1 cellular context compared by ENCODE assay signal in the genomic region with DNA sequence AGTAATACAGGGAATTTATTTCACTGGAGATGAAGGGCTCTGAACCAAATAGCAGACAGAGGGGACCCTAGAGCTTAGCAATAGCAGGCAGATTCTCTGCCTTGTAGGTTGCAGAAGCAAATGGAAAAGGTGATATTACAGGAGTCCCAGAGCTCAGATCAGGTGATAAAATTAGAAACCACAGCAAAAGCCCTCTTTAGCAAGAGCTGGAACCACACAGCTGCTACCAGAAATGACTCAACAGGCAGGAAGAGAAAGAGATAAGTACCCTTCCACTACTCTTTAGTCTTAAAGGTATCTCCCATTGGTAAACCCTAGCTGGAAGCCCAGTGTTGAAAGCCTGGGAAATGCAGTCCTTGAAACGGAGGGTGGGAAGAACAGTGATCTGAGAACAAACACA.
TF ChIP-seq lines count a peak whose summit lies in the region.

No MANE protein-coding gene starts in this region.

TF ChIP-seq in GM12878, 131 proteins besides CTCF, POLR2A, EP300 and RAD21 (continued from another document and continues in another):
- TF ChIP-seq, protein P1, sequence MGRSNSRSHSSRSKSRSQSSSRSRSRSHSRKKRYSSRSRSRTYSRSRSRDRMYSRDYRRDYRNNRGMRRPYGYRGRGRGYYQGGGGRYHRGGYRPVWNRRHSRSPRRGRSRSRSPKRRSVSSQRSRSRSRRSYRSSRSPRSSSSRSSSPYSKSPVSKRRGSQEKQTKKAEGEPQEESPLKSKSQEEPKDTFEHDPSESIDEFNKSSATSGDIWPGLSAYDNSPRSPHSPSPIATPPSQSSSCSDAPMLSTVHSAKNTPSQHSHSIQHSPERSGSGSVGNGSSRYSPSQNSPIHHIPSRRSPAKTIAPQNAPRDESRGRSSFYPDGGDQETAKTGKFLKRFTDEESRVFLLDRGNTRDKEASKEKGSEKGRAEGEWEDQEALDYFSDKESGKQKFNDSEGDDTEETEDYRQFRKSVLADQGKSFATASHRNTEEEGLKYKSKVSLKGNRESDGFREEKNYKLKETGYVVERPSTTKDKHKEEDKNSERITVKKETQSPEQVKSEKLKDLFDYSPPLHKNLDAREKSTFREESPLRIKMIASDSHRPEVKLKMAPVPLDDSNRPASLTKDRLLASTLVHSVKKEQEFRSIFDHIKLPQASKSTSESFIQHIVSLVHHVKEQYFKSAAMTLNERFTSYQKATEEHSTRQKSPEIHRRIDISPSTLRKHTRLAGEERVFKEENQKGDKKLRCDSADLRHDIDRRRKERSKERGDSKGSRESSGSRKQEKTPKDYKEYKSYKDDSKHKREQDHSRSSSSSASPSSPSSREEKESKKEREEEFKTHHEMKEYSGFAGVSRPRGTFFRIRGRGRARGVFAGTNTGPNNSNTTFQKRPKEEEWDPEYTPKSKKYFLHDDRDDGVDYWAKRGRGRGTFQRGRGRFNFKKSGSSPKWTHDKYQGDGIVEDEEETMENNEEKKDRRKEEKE (IDR thresholded peaks at IDR 0.05) = no peak
- TF ChIP-seq SREBF1 (IDR thresholded peaks at IDR 0.05; ENCODE audit: low read length) = no peak
- TF ChIP-seq STAT1 (conservative IDR thresholded peaks at IDR 0.05) = no peak
- TF ChIP-seq NBN (IDR thresholded peaks at IDR 0.05) = no peak
- no peak for TF ChIP-seq RBBP5 (conservative IDR thresholded peaks at IDR 0.05)
- no peak for TF ChIP-seq CREB1 (IDR thresholded peaks at IDR 0.05; ENCODE audit: low read depth)
- peak; percentile 81 for TF ChIP-seq NFIC (IDR thresholded peaks at IDR 0.05; ENCODE audit: low read depth, low read length)
- TF ChIP-seq TCF7 (IDR thresholded peaks at IDR 0.05; ENCODE audit: borderline replicate concordance) = peak; percentile 67; the same call in 1 of the 2 replicates
- TF ChIP-seq MYC (IDR thresholded peaks at IDR 0.05; ENCODE audit: insufficient read depth, insufficient read length, insufficient replicate concordance, low read length, severe bottlenecking) = no peak
- peak; percentile 96 for TF ChIP-seq RUNX3 (IDR thresholded peaks at IDR 0.05; ENCODE audit: low read length)
- no peak for TF ChIP-seq RB1 (IDR thresholded peaks at IDR 0.05; ENCODE audit: borderline replicate concordance)
- TF ChIP-seq MYB (IDR thresholded peaks at IDR 0.05; ENCODE audit: borderline replicate concordance, low read depth, low read length) = no peak
- no peak for TF ChIP-seq SRF (IDR thresholded peaks at IDR 0.05; ENCODE audit: low read depth in 2 of 2, low read length in 2 of 2)
- TF ChIP-seq PAX5 (IDR thresholded peaks at IDR 0.05; ENCODE audit: borderline replicate concordance, low read depth, low read length) = 0 out of 2 replicates have a peak, but pooled peaks have one; percentile 39
- no peak for TF ChIP-seq TARDBP (IDR thresholded peaks at IDR 0.05; ENCODE audit: borderline replicate concordance)
- peak; percentile 32 to 55; a peak in 2 of 4 replicates for TF ChIP-seq IKZF2 (IDR thresholded peaks at IDR 0.05)
- no peak for TF ChIP-seq PAX8 (IDR thresholded peaks at IDR 0.05)
- TF ChIP-seq CREM (IDR thresholded peaks at IDR 0.05; ENCODE audit: low read depth) = peak; percentile 50; the same call in 1 of the 2 replicates
- no peak for TF ChIP-seq ATF7 (IDR thresholded peaks at IDR 0.05; ENCODE audit: low read depth)
- TF ChIP-seq NFYA (IDR thresholded peaks at IDR 0.05; ENCODE audit: borderline replicate concordance, low read depth, low read length) = no peak
- no peak for TF ChIP-seq RFX5 (IDR thresholded peaks at IDR 0.05; ENCODE audit: low read depth, low read length)
- no peak for TF ChIP-seq MTA3 (IDR thresholded peaks at IDR 0.05; ENCODE audit: borderline replicate concordance, low read length)
- TF ChIP-seq, protein P2, sequence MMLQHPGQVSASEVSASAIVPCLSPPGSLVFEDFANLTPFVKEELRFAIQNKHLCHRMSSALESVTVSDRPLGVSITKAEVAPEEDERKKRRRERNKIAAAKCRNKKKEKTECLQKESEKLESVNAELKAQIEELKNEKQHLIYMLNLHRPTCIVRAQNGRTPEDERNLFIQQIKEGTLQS (IDR thresholded peaks at IDR 0.05; ENCODE audit: borderline replicate concordance, extremely low read depth, low read depth, low read length) = no peak
- TF ChIP-seq, protein P3, sequence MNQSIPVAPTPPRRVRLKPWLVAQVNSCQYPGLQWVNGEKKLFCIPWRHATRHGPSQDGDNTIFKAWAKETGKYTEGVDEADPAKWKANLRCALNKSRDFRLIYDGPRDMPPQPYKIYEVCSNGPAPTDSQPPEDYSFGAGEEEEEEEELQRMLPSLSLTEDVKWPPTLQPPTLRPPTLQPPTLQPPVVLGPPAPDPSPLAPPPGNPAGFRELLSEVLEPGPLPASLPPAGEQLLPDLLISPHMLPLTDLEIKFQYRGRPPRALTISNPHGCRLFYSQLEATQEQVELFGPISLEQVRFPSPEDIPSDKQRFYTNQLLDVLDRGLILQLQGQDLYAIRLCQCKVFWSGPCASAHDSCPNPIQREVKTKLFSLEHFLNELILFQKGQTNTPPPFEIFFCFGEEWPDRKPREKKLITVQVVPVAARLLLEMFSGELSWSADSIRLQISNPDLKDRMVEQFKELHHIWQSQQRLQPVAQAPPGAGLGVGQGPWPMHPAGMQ (IDR thresholded peaks at IDR 0.05; ENCODE audit: borderline replicate concordance) = no peak
- peak in 1 of 2 experiments; percentile 61; a peak in 1 of 4 replicates for TF ChIP-seq ETV6 (conservative IDR thresholded peaks at IDR 0.05 in 1 of 2, IDR thresholded peaks at IDR 0.05 in 1 of 2; ENCODE audit: borderline replicate concordance in 1 of 2, low read depth in 1 of 2)
- TF ChIP-seq WRNIP1 (IDR thresholded peaks at IDR 0.05; ENCODE audit: borderline replicate concordance, low read depth, low read length) = no peak
- no peak for TF ChIP-seq NR2C2 (IDR thresholded peaks at IDR 0.05; ENCODE audit: borderline replicate concordance, control insufficient read depth, insufficient read length, low read depth)
- TF ChIP-seq TBL1XR1 (IDR thresholded peaks at IDR 0.05; ENCODE audit: low read depth, low read length) = no peak
- 0 out of 2 replicates have a peak, but pooled peaks have one; percentile 12 for TF ChIP-seq IKZF1 (conservative IDR thresholded peaks at IDR 0.05)
- TF ChIP-seq, protein P4, sequence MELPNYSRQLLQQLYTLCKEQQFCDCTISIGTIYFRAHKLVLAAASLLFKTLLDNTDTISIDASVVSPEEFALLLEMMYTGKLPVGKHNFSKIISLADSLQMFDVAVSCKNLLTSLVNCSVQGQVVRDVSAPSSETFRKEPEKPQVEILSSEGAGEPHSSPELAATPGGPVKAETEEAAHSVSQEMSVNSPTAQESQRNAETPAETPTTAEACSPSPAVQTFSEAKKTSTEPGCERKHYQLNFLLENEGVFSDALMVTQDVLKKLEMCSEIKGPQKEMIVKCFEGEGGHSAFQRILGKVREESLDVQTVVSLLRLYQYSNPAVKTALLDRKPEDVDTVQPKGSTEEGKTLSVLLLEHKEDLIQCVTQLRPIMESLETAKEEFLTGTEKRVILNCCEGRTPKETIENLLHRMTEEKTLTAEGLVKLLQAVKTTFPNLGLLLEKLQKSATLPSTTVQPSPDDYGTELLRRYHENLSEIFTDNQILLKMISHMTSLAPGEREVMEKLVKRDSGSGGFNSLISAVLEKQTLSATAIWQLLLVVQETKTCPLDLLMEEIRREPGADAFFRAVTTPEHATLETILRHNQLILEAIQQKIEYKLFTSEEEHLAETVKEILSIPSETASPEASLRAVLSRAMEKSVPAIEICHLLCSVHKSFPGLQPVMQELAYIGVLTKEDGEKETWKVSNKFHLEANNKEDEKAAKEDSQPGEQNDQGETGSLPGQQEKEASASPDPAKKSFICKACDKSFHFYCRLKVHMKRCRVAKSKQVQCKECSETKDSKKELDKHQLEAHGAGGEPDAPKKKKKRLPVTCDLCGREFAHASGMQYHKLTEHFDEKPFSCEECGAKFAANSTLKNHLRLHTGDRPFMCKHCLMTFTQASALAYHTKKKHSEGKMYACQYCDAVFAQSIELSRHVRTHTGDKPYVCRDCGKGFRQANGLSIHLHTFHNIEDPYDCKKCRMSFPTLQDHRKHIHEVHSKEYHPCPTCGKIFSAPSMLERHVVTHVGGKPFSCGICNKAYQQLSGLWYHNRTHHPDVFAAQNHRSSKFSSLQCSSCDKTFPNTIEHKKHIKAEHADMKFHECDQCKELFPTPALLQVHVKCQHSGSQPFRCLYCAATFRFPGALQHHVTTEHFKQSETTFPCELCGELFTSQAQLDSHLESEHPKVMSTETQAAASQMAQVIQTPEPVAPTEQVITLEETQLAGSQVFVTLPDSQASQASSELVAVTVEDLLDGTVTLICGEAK (IDR thresholded peaks at IDR 0.05; ENCODE audit: borderline replicate concordance) = no peak
- no peak for TF ChIP-seq RELA (IDR thresholded peaks at IDR 0.05; ENCODE audit: borderline replicate concordance, partially characterized antibody)
- TF ChIP-seq JUNB (IDR thresholded peaks at IDR 0.05) = peak; percentile 91
- TF ChIP-seq SREBF2 (IDR thresholded peaks at IDR 0.05; ENCODE audit: low read length) = no peak
- TF ChIP-seq, protein P5, sequence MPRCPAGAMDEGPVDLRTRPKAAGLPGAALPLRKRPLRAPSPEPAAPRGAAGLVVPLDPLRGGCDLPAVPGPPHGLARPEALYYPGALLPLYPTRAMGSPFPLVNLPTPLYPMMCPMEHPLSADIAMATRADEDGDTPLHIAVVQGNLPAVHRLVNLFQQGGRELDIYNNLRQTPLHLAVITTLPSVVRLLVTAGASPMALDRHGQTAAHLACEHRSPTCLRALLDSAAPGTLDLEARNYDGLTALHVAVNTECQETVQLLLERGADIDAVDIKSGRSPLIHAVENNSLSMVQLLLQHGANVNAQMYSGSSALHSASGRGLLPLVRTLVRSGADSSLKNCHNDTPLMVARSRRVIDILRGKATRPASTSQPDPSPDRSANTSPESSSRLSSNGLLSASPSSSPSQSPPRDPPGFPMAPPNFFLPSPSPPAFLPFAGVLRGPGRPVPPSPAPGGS (IDR thresholded peaks at IDR 0.05; ENCODE audit: borderline replicate concordance, insufficient read depth, low read depth, low read length, poor library complexity, severe bottlenecking) = peak; percentile 51
- TF ChIP-seq NFXL1 (IDR thresholded peaks at IDR 0.05; ENCODE audit: borderline replicate concordance) = no peak
- TF ChIP-seq, protein P6, sequence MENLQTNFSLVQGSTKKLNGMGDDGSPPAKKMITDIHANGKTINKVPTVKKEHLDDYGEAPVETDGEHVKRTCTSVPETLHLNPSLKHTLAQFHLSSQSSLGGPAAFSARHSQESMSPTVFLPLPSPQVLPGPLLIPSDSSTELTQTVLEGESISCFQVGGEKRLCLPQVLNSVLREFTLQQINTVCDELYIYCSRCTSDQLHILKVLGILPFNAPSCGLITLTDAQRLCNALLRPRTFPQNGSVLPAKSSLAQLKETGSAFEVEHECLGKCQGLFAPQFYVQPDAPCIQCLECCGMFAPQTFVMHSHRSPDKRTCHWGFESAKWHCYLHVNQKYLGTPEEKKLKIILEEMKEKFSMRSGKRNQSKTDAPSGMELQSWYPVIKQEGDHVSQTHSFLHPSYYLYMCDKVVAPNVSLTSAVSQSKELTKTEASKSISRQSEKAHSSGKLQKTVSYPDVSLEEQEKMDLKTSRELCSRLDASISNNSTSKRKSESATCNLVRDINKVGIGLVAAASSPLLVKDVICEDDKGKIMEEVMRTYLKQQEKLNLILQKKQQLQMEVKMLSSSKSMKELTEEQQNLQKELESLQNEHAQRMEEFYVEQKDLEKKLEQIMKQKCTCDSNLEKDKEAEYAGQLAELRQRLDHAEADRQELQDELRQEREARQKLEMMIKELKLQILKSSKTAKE (IDR thresholded peaks at IDR 0.05; ENCODE audit: low read depth, poor library complexity, severe bottlenecking) = no peak
- TF ChIP-seq SMAD5 (IDR thresholded peaks at IDR 0.05; ENCODE audit: low read depth) = no peak
- TF ChIP-seq, protein P7, sequence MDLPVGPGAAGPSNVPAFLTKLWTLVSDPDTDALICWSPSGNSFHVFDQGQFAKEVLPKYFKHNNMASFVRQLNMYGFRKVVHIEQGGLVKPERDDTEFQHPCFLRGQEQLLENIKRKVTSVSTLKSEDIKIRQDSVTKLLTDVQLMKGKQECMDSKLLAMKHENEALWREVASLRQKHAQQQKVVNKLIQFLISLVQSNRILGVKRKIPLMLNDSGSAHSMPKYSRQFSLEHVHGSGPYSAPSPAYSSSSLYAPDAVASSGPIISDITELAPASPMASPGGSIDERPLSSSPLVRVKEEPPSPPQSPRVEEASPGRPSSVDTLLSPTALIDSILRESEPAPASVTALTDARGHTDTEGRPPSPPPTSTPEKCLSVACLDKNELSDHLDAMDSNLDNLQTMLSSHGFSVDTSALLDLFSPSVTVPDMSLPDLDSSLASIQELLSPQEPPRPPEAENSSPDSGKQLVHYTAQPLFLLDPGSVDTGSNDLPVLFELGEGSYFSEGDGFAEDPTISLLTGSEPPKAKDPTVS (IDR thresholded peaks at IDR 0.05; ENCODE audit: low read depth, low read length) = no peak
- TF ChIP-seq, protein P8, sequence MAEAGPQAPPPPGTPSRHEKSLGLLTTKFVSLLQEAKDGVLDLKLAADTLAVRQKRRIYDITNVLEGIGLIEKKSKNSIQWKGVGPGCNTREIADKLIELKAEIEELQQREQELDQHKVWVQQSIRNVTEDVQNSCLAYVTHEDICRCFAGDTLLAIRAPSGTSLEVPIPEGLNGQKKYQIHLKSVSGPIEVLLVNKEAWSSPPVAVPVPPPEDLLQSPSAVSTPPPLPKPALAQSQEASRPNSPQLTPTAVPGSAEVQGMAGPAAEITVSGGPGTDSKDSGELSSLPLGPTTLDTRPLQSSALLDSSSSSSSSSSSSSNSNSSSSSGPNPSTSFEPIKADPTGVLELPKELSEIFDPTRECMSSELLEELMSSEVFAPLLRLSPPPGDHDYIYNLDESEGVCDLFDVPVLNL (IDR thresholded peaks at IDR 0.05; ENCODE audit: low read depth, low read length) = no peak
- TF ChIP-seq, protein P9, sequence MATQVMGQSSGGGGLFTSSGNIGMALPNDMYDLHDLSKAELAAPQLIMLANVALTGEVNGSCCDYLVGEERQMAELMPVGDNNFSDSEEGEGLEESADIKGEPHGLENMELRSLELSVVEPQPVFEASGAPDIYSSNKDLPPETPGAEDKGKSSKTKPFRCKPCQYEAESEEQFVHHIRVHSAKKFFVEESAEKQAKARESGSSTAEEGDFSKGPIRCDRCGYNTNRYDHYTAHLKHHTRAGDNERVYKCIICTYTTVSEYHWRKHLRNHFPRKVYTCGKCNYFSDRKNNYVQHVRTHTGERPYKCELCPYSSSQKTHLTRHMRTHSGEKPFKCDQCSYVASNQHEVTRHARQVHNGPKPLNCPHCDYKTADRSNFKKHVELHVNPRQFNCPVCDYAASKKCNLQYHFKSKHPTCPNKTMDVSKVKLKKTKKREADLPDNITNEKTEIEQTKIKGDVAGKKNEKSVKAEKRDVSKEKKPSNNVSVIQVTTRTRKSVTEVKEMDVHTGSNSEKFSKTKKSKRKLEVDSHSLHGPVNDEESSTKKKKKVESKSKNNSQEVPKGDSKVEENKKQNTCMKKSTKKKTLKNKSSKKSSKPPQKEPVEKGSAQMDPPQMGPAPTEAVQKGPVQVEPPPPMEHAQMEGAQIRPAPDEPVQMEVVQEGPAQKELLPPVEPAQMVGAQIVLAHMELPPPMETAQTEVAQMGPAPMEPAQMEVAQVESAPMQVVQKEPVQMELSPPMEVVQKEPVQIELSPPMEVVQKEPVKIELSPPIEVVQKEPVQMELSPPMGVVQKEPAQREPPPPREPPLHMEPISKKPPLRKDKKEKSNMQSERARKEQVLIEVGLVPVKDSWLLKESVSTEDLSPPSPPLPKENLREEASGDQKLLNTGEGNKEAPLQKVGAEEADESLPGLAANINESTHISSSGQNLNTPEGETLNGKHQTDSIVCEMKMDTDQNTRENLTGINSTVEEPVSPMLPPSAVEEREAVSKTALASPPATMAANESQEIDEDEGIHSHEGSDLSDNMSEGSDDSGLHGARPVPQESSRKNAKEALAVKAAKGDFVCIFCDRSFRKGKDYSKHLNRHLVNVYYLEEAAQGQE (IDR thresholded peaks at IDR 0.05; ENCODE audit: low read depth, low read length) = no peak
- no peak for TF ChIP-seq ZSCAN29 (IDR thresholded peaks at IDR 0.05)
- TF ChIP-seq FOXK2 (IDR thresholded peaks at IDR 0.05) = no peak
- TF ChIP-seq HDAC2 (IDR thresholded peaks at IDR 0.05) = no peak
